In the genomic region with DNA sequence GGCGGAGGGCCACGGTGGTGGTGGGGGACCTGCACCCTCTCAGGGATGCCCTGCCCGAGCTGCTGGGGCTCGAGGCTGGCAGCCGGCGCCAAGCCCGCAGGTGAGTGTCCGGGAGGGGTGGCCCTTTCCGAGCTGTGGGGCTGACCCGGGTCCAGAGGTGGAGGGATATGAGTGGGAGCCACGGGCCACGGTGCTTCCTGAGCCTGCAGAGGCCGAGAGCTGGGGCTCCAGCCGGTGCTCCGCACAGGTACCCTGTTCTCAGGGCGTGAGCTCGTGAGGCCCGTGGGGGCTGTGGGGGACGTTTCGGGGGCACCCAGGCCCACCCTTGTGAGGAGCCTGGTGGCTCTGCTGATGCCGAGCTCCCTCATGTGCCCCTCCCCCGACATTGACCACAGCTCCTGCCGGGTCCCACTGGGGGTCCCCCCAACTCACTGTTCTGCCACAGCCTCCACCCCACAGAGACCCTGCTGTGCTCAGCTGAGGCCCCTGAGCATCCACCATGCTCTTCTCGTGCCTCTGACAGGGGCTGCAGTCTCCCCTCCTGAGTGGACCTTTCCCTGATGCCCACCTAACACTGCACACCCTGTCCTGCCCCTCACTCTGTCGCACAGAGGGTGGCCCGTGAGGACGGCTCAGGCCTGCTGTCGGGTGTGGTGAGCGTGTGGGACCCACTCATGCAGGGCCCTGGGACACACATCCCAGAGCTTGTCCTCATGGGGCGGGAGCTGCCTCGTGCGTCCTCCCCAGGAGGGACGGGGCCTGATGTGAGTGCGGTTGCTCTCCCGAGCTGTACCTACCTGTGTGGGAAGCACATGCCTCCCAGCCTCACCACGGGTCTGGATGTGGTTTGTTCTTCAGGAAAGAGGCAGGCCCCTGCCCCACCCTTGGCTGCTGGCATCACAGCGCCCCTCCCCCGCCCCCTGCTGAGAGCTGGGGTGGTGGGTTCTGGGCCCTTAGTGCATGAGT, we compare ENCODE assay signal across 15 cellular contexts. TPM values are rescaled to one million over a fixed set of nuclear protein-coding genes. Genes with fewer than 3 reads are reported as not detected.
DNase-seq lines count a peak whose midpoint lies in the region; ATAC-seq and TF ChIP-seq lines count a peak whose summit lies in the region.
"Had no signal": no experiment of that assay in that cellular context is flagged by ENCODE, and none has a peak within 500 bp of the region (broad histone marks: within the 10 kb centered on the region; RNA-seq: fewer than 3 reads in every experiment).

No MANE protein-coding gene starts in this region.

- intact Hi-C loops in A673 (cut with micrococcal nuclease; ENCODE audit: unreplicated experiment): no loop called here
- intact Hi-C loops in heart left ventricle (cut with DNase I): no loop called here
- intact Hi-C loops in activated naive CD4-positive, alpha-beta T cell treated with anti-CD3 and anti-CD28 coated beads for 36 hours (cut with micrococcal nuclease): no loop called here

- POLR2A ChIA-PET in A673 (lab: Charles Lee; ENCODE audit: low non-redundant PET): no interaction called here

- H3K27ac ChIP-seq in A673 (ENCODE audit: low read depth, low read length, poor library complexity, severe bottlenecking) (peak overlapping the region; percentile 83), heart left ventricle (peak overlapping the region in 11 of 12 donors; percentile 1 to 77 (median 63)), rectal smooth muscle tissue (ENCODE audit: low read depth, low read length) (peak overlapping the region; percentile 69)
- H3K27ac ChIP-seq: colonic mucosa had no signal

- H3K9ac ChIP-seq in rectal smooth muscle tissue (ENCODE audit: low read length): no peak overlapping the region

- no peak for TF ChIP-seq POLR2A in heart left ventricle (IDR thresholded peaks at IDR 0.05)

- no peak for TF ChIP-seq CTCF in A673 (conservative IDR thresholded peaks at IDR 0.05; ENCODE audit: low read depth, low read length)
- TF ChIP-seq CTCF in heart left ventricle (IDR thresholded peaks at IDR 0.05): no peak

- no peaks in the 10 kb centered on the region for H3K27me3 Mint-ChIP-seq in T-helper 17 cell
- no peaks in the 10 kb centered on the region for H3K27me3 Mint-ChIP-seq in activated naive CD4-positive, alpha-beta T cell treated with anti-CD3 and anti-CD28 coated beads for 36 hours (ENCODE audit: low read depth)
- H3K27me3 Mint-ChIP-seq: type B pancreatic cell had no signal

- H3K4me3 ChIP-seq in A673 (ENCODE audit: low read depth, low read length, poor library complexity, severe bottlenecking) (no peak overlapping the region), heart left ventricle (no peak overlapping the region), rectal smooth muscle tissue (ENCODE audit: low read length) (peak overlapping the region; percentile 45)
- H3K4me3 ChIP-seq: colonic mucosa had no signal

- peak overlapping the region; percentile 19 for H3K4me3 Mint-ChIP-seq in T-helper 17 cell
- H3K4me3 Mint-ChIP-seq in activated naive CD4-positive, alpha-beta T cell treated with anti-CD3 and anti-CD28 coated beads for 36 hours: no peak overlapping the region
- H3K4me3 Mint-ChIP-seq: type B pancreatic cell had no signal

- no peak overlapping the region for H3K27ac Mint-ChIP-seq in T-helper 17 cell
- no peak overlapping the region for H3K27ac Mint-ChIP-seq in activated naive CD4-positive, alpha-beta T cell treated with anti-CD3 and anti-CD28 coated beads for 36 hours
- H3K27ac Mint-ChIP-seq: activated T-helper 2 cell treated with anti-CD3 and anti-CD28 coated beads, Interferon-gamma antibody, Interleukin-2, Interleukin-4, amounts not matched to agents 10 μg/mL and 5 μg/mL and 100 μg/mL, durations not matched to agents 14 hours and 24 hours and 36 hours; type B pancreatic cell had no signal

- no TSS peak for BruUV-seq in A673 (replicated peaks; lab: Mats Ljungman, UMichigan)

- H3K4me1 Mint-ChIP-seq in T-helper 17 cell: peaks cover 26% of the 10 kb centered on the region
- peaks cover 41% of the 10 kb centered on the region for H3K4me1 Mint-ChIP-seq in activated naive CD4-positive, alpha-beta T cell treated with anti-CD3 and anti-CD28 coated beads for 36 hours (ENCODE audit: low read depth)

- H3K9me3 Mint-ChIP-seq in activated naive CD4-positive, alpha-beta T cell treated with anti-CD3 and anti-CD28 coated beads for 36 hours: no peaks in the 10 kb centered on the region
- H3K9me3 Mint-ChIP-seq: activated T-helper 2 cell treated with anti-CD3 and anti-CD28 coated beads, Interferon-gamma antibody, Interleukin-2, Interleukin-4, amounts not matched to agents 10 μg/mL and 5 μg/mL and 100 μg/mL, durations not matched to agents 14 hours and 24 hours and 36 hours; nephron; type B pancreatic cell had no signal

- CTCF ChIA-PET in A673 (lab: Charles Lee): interaction anchor here (0.6 kb wide), 1 partner anchor 150 kb away, joined by 3 read pairs; the partner anchor contains the start of gene SUMO3
- CTCF ChIA-PET in activated naive CD4-positive, alpha-beta T cell treated with anti-CD3 and anti-CD28 coated beads for 36 hours (lab: Charles Lee): interaction anchor here (0.6 to 1.8 kb wide), 2 partner anchors 162 to 171 kb away, joined by 3 to 7 read pairs; no protein-coding TSS in a partner anchor

- H3K27me3 ChIP-seq in A673 (replicated peaks; ENCODE audit: insufficient read depth, low read depth, low read length, poor library complexity) (no peaks in the 10 kb centered on the region), heart left ventricle (no peaks in the 10 kb centered on the region), rectal smooth muscle tissue (ENCODE audit: control insufficient read depth, insufficient read depth, low read length) (no peaks in the 10 kb centered on the region)
- H3K27me3 ChIP-seq: colonic mucosa had no signal

- 80 to 89% (median 87%) methylated on average over 22 to 38 of the region's 38 CpGs for WGBS in heart left ventricle, 4 donors

- ATAC-seq in T-helper 17 cell (no peak), heart left ventricle (peak in 3 of 4 donors; percentile 1 to 5 (median 4))

- DNase-seq in A673 (ENCODE audit: low spot score): no peak
- DNase-seq in T-helper 17 cell: no peak
- DNase-seq in heart left ventricle: peak in 1 of 5 donors; percentile 22
- DNase-seq in NCI-H2196 (lab: John Stamatoyannopoulos, UW; ENCODE audit: unreplicated experiment): no peak
- no peak for DNase-seq in activated naive CD4-positive, alpha-beta T cell treated with anti-CD3 and anti-CD28 coated beads for 36 hours
- DNase-seq in hippocampal formation (lab: John Stamatoyannopoulos, UW): no peak
- no peak for DNase-seq in effector CD4-positive, alpha-beta T cell
- DNase-seq: colonic mucosa, H7, NCI-H510A had no signal

- H3K9me3 ChIP-seq in A673 (ENCODE audit: low read depth, low read length, poor library complexity, severe bottlenecking) (no peaks in the 10 kb centered on the region), T-helper 17 cell (ENCODE audit: control insufficient read depth, low read length, poor library complexity, severe bottlenecking) (no peaks in the 10 kb centered on the region), heart left ventricle (no peaks in the 10 kb centered on the region)
- H3K9me3 ChIP-seq: Caco-2, colonic mucosa had no signal

- H3K4me1 ChIP-seq in A673 (ENCODE audit: insufficient read depth, low read length, poor library complexity, severe bottlenecking): peaks cover 70% of the 10 kb centered on the region
- peaks cover 0 to 70% (median 31%) of the 10 kb centered on the region in 12 donors for H3K4me1 ChIP-seq in heart left ventricle
- peaks cover 43% of the 10 kb centered on the region for H3K4me1 ChIP-seq in rectal smooth muscle tissue (ENCODE audit: control insufficient read depth, insufficient read depth, low read length)
- H3K4me1 ChIP-seq: Caco-2, colonic mucosa had no signal

- H3K36me3 Mint-ChIP-seq in T-helper 17 cell (ENCODE audit: low read depth): no peaks in the 10 kb centered on the region
- H3K36me3 Mint-ChIP-seq in activated naive CD4-positive, alpha-beta T cell treated with anti-CD3 and anti-CD28 coated beads for 36 hours (ENCODE audit: low read depth): peaks cover 13% of the 10 kb centered on the region

- peaks cover 61% of the 10 kb centered on the region for H3K36me3 ChIP-seq in A673 (ENCODE audit: insufficient read depth, low read length, poor library complexity, severe bottlenecking)
- H3K36me3 ChIP-seq in heart left ventricle: peaks cover 0 to 22% (median 8%) of the 10 kb centered on the region in 9 donors
- no peaks in the 10 kb centered on the region for H3K36me3 ChIP-seq in rectal smooth muscle tissue (ENCODE audit: control insufficient read depth, insufficient read depth, low read length)
- H3K36me3 ChIP-seq: colonic mucosa had no signal

RNA-seq across cellular contexts. Expression of gene SLX9, which starts 27.5 kb away (rescaled TPM):
- total RNA-seq in A673 (2021) (114 and 115 TPM in 2 replicates), T-helper 17 cell (10 to 100 TPM; 14.0 to 15.4 TPM), heart left ventricle (10 to 100 TPM; 38.5 to 53.1 (median 47.1) TPM)
- 10 to 100 TPM; 63.8 to 77.8 TPM for polyA plus RNA-seq in heart left ventricle
- 10 to 100 TPM; 61.8 to 63.4 TPM for total RNA-seq in activated naive CD4-positive, alpha-beta T cell treated with anti-CD3 and anti-CD28 coated beads for 36 hours

RNA-seq across cellular contexts. Expression of gene ITGB2, which starts 46.7 kb away (rescaled TPM):
- total RNA-seq in A673 (2021) (5.0 and 7.4 TPM in 2 replicates), T-helper 17 cell (100 to 1,000 TPM; 248 to 359 TPM), heart left ventricle (100 to 1,000 TPM in 2 of 9 donors, 10 to 100 TPM in 5, 1 to 10 TPM in 2; 7.4 to 253 (median 27.7) TPM)
- polyA plus RNA-seq in heart left ventricle: 10 to 100 TPM in 1 of 2 donors, 1 to 10 TPM in 1; 6.1 to 12.3 TPM
- 100 to 1,000 TPM; 182 to 185 TPM for total RNA-seq in activated naive CD4-positive, alpha-beta T cell treated with anti-CD3 and anti-CD28 coated beads for 36 hours
